Comparison of ENCODE assay signal across 7 cellular contexts in genomic region chr20:50987493-50988210, GRCh38. TPM values are rescaled to one million over a fixed set of nuclear protein-coding genes. Genes with fewer than 3 reads are reported as not detected.
DNase-seq lines count a peak whose midpoint lies in the region; TF ChIP-seq lines count a peak whose summit lies in the region.

No MANE protein-coding gene starts in this region.

- H3K4me1 ChIP-seq in Peyer's patch, result peaks cover 0 to 3% (median 0%) of the 10 kb centered on the region in 4 donors
- H3K4me1 ChIP-seq in fibroblast of lung (ENCODE audit: control insufficient read depth, extremely low read depth, insufficient read depth, low read length), result no peaks in the 10 kb centered on the region
- H3K4me1 ChIP-seq in neuronal stem cell (ENCODE audit: control insufficient read depth in 2 of 2, insufficient read depth in 1 of 2, low read depth in 1 of 2, low read length in 2 of 2), result peaks cover 0 to under 1% of the 10 kb centered on the region in 2 donors
- peaks cover 0 to 3% (median 1%) of the 10 kb centered on the region in 4 donors for H3K4me1 ChIP-seq in transverse colon

- H3K4me1 Mint-ChIP-seq in activated T-cell treated with anti-CD3 and anti-CD28 coated beads, Interleukin-2, amount 50 U/mL, for 24 hours (ENCODE audit: low read depth), result peaks cover 2% of the 10 kb centered on the region

- no peak overlapping the region for H3K4ac ChIP-seq in neuronal stem cell (ENCODE audit: low read length)

- TF ChIP-seq POLR2A in Peyer's patch (IDR thresholded peaks at IDR 0.05), result no peak
- TF ChIP-seq POLR2A in transverse colon (IDR thresholded peaks at IDR 0.05), result no peak

- H3K27ac ChIP-seq in Peyer's patch, result no peak overlapping the region
- H3K27ac ChIP-seq in fibroblast of lung (ENCODE audit: insufficient read depth, low read length), result no peak overlapping the region
- no peak overlapping the region for H3K27ac ChIP-seq in neuronal stem cell (replicated peaks; ENCODE audit: low read length)
- no peak overlapping the region for H3K27ac ChIP-seq in transverse colon

- TF ChIP-seq CTCF in GM12865 (IDR thresholded peaks at IDR 0.05; ENCODE audit: insufficient read depth, low read depth, low read length, missing control alignments) (peak; percentile 88), LNCAP (IDR thresholded peaks at IDR 0.05) (peak; percentile 84), Peyer's patch (IDR thresholded peaks at IDR 0.05) (peak; percentile 67 to 98 (median 92)), fibroblast of lung (conservative IDR thresholded peaks at IDR 0.05 in 1 of 2, IDR thresholded peaks at IDR 0.05 in 1 of 2; ENCODE audit: low read depth in 1 of 2, low read length in 2 of 2) (peak; percentile 88 to 89), transverse colon (IDR thresholded peaks at IDR 0.05) (peak; percentile 86 to 98 (median 89))

- TF ChIP-seq EP300 in transverse colon (IDR thresholded peaks at IDR 0.05; ENCODE audit: low read depth), result no peak

- intact Hi-C loops in transverse colon (cut with DNase I; ENCODE audit: low total_unique reads), result loop anchor here (2.0 kb wide), 1 partner anchor 319 kb away; no protein-coding TSS in a partner anchor

- H3K18ac ChIP-seq in neuronal stem cell (ENCODE audit: low read length), result no peak overlapping the region

- no peak overlapping the region for H3K27ac Mint-ChIP-seq in activated T-cell treated with anti-CD3 and anti-CD28 coated beads, Interleukin-2, amount 50 U/mL, for 24 hours

- no peak overlapping the region for H3K4me2 ChIP-seq in fibroblast of lung (ENCODE audit: extremely low read depth, insufficient read depth, low read length)
- no peak overlapping the region for H3K4me2 ChIP-seq in neuronal stem cell (ENCODE audit: insufficient read depth, low read length, poor library complexity, severe bottlenecking)

- no peak overlapping the region for H3K14ac ChIP-seq in neuronal stem cell (ENCODE audit: low read length)

- no peak overlapping the region for H4K8ac ChIP-seq in neuronal stem cell (ENCODE audit: low read depth, low read length)

- H3K36me3 ChIP-seq in Peyer's patch (no peaks in the 10 kb centered on the region), fibroblast of lung (ENCODE audit: control insufficient read depth, insufficient read depth, low read length) (no peaks in the 10 kb centered on the region), neuronal stem cell (replicated peaks in 1 of 2; ENCODE audit: control insufficient read depth in 2 of 2, insufficient read depth in 2 of 2, low read length in 2 of 2) (no peaks in the 10 kb centered on the region), transverse colon (no peaks in the 10 kb centered on the region)

- DNase-seq in GM12865 (ENCODE audit: low read depth), result peak; percentile 81
- peak in 2 of 3 donors; percentile 62 to 82 for DNase-seq in Peyer's patch
- DNase-seq in activated T-cell treated with anti-CD3 and anti-CD28 coated beads, Interleukin-2, amount 50 U/mL, for 24 hours, result peak; percentile 51
- DNase-seq in fibroblast of lung (ENCODE audit: low read depth in 2 of 2), result peak; percentile 77 to 89
- DNase-seq in neuronal stem cell (ENCODE audit: low spot score), result peak; percentile 88
- DNase-seq in transverse colon, result peak; percentile 69

- H2BK12ac ChIP-seq in neuronal stem cell (ENCODE audit: low read length), result no peak overlapping the region

- H3K23ac ChIP-seq in neuronal stem cell (ENCODE audit: low read depth, low read length, poor library complexity), result no peak overlapping the region

- no peak overlapping the region for H4K91ac ChIP-seq in neuronal stem cell (ENCODE audit: low read depth, low read length, poor library complexity)

- H2AFZ ChIP-seq in fibroblast of lung (ENCODE audit: low read length) (peak overlapping the region; percentile 7), neuronal stem cell (ENCODE audit: low read length) (peak overlapping the region; percentile 66)

- H2BK5ac ChIP-seq in neuronal stem cell (ENCODE audit: low read length), result no peak overlapping the region

- H3K27me3 ChIP-seq in Peyer's patch, result no peaks in the 10 kb centered on the region
- H3K27me3 ChIP-seq in fibroblast of lung (ENCODE audit: control insufficient read depth, insufficient read depth, low read length), result no peaks in the 10 kb centered on the region
- H3K27me3 ChIP-seq in neuronal stem cell (ENCODE audit: control insufficient read depth in 3 of 3, insufficient read depth in 3 of 3, low read depth in 1 of 3, low read length in 3 of 3), result no peaks in the 10 kb centered on the region
- peaks cover 27% of the 10 kb centered on the region for H3K27me3 ChIP-seq in transverse colon

- H2BK15ac ChIP-seq in neuronal stem cell (ENCODE audit: low read length), result no peak overlapping the region

- WGBS in neuronal stem cell (ENCODE audit: extremely low coverage in 2 of 2, insufficient read length in 2 of 2, insufficient replicate concordance in 1 of 2), 2 donors, result no CpG with 5 or more reads among the region's 13 CpGs
- WGBS in transverse colon (ENCODE audit: low coverage in 1 of 2), 2 donors, result 13% methylated on average over 13 of the region's 13 CpGs; no CpG with 5 or more reads in 1 of the 2 donors

- H2BK120ac ChIP-seq in neuronal stem cell (ENCODE audit: low read depth, low read length), result no peak overlapping the region

- no peaks in the 10 kb centered on the region for H3K36me3 Mint-ChIP-seq in activated T-cell treated with anti-CD3 and anti-CD28 coated beads, Interleukin-2, amount 50 U/mL, for 24 hours (ENCODE audit: low read depth)

- H3K79me1 ChIP-seq in neuronal stem cell (ENCODE audit: low read depth, low read length), result no peaks in the 10 kb centered on the region

- no peak overlapping the region for H3K4me3 ChIP-seq in GM12865 (ENCODE audit: low read depth, low read length)
- H3K4me3 ChIP-seq in Peyer's patch, result no peak overlapping the region
- H3K4me3 ChIP-seq in fibroblast of lung (replicated peaks in 1 of 4; ENCODE audit: control extremely low read depth in 1 of 4, insufficient read depth in 1 of 4, low read depth in 3 of 4, low read length in 4 of 4), result no peak overlapping the region
- no peak overlapping the region for H3K4me3 ChIP-seq in neuronal stem cell (ENCODE audit: low read length in 2 of 2)
- no peak overlapping the region for H3K4me3 ChIP-seq in transverse colon

- no peak overlapping the region for H2AK5ac ChIP-seq in neuronal stem cell (ENCODE audit: low read depth, low read length)

- no peaks in the 10 kb centered on the region for H3K79me2 ChIP-seq in fibroblast of lung (ENCODE audit: control insufficient read depth, insufficient read depth, low read length)

- H3K9me3 Mint-ChIP-seq in activated T-cell treated with anti-CD3 and anti-CD28 coated beads, Interleukin-2, amount 50 U/mL, for 24 hours, result no peaks in the 10 kb centered on the region

- in situ Hi-C loops in transverse colon (cut with MboI; ENCODE audit: low pct_ligation_motif_present in 1 of 4, low pct_unique_long_range_greater_than_20kb in 1 of 4, low sequenced_read_pairs in 3 of 4), result loop anchor here (5.0 to 25.0 kb wide), 5 partner anchors 320 to 650 kb away; no protein-coding TSS in a partner anchor

- H4K20me1 ChIP-seq in fibroblast of lung (ENCODE audit: control insufficient read depth, extremely low read depth, insufficient read depth, low read length), result no peaks in the 10 kb centered on the region

- no peaks in the 10 kb centered on the region for H3K9me3 ChIP-seq in Peyer's patch
- H3K9me3 ChIP-seq in fibroblast of lung (ENCODE audit: control insufficient read depth, insufficient read depth, low read depth, low read length), result no peaks in the 10 kb centered on the region
- no peaks in the 10 kb centered on the region for H3K9me3 ChIP-seq in neuronal stem cell (replicated peaks in 1 of 2; ENCODE audit: control insufficient read depth in 2 of 2, insufficient read depth in 1 of 2, low read depth in 1 of 2, low read length in 2 of 2)
- no peaks in the 10 kb centered on the region for H3K9me3 ChIP-seq in transverse colon

- no peak overlapping the region for H3K9ac ChIP-seq in fibroblast of lung (ENCODE audit: insufficient read depth, low read length)
- no peak overlapping the region for H3K9ac ChIP-seq in neuronal stem cell (ENCODE audit: low read depth, low read length, poor library complexity)

- peaks cover 42% of the 10 kb centered on the region for H3K27me3 Mint-ChIP-seq in activated T-cell treated with anti-CD3 and anti-CD28 coated beads, Interleukin-2, amount 50 U/mL, for 24 hours

- H3K4me3 Mint-ChIP-seq in activated T-cell treated with anti-CD3 and anti-CD28 coated beads, Interleukin-2, amount 50 U/mL, for 24 hours, result no peak overlapping the region

RNA-seq across cellular contexts. Expression of gene MOCS3, which starts 29.0 kb away (rescaled TPM):
- total RNA-seq in Peyer's patch (1 to 10 TPM; 3.3 to 4.6 (median 3.7) TPM), fibroblast of lung (9.2 and 10.1 TPM in 2 replicates), transverse colon (10 to 100 TPM in 1 of 4 donors, 1 to 10 TPM in 3; 3.7 to 10.7 (median 4.0) TPM)
- polyA plus RNA-seq in fibroblast of lung, result 3.7 and 4.5 TPM in 2 replicates
- 3.3 and 4.0 TPM in 2 replicates for polyA plus RNA-seq in fibroblast of lung (2012)
- polyA minus RNA-seq in fibroblast of lung (ENCODE audit: low replicate concordance), result 5.4 and 7.3 TPM in 2 replicates
- polyA plus RNA-seq in neuronal stem cell (2013, experiment 1 of 2), result 2.6 TPM
- polyA plus RNA-seq in neuronal stem cell (2013, experiment 2 of 2), result 2.5 TPM

RNA-seq across cellular contexts. Expression of gene DPM1, which starts 29.3 kb away (rescaled TPM):
- 10 to 100 TPM; 19.5 to 82.5 (median 24.8) TPM for total RNA-seq in Peyer's patch
- 53.2 and 60.9 TPM in 2 replicates for total RNA-seq in fibroblast of lung
- polyA plus RNA-seq in fibroblast of lung, result 89.1 and 103 TPM in 2 replicates
- 66.0 and 68.9 TPM in 2 replicates for polyA plus RNA-seq in fibroblast of lung (2012)
- polyA minus RNA-seq in fibroblast of lung (ENCODE audit: low replicate concordance), result 5.9 and 6.6 TPM in 2 replicates
- polyA plus RNA-seq in neuronal stem cell (2013, experiment 1 of 2), result 61.4 TPM
- polyA plus RNA-seq in neuronal stem cell (2013, experiment 2 of 2), result 64.6 TPM
- 10 to 100 TPM in 3 of 4 donors, 1 to 10 TPM in 1; 3.2 to 42.9 (median 38.4) TPM for total RNA-seq in transverse colon

RNA-seq across cellular contexts. Expression of gene KCNG1, which starts 35.3 kb away (rescaled TPM):
- total RNA-seq in Peyer's patch, result 10 to 100 TPM in 2 of 4 donors, 1 to 10 TPM in 1, not detected in 1; 3.7 to 33.9 (median 17.7) TPM
- total RNA-seq in fibroblast of lung, result 9.9 and 26.5 TPM in 2 replicates
- 0.73 and 1.8 TPM in 2 replicates for polyA plus RNA-seq in fibroblast of lung
- 0.76 and 3.2 TPM in 2 replicates for polyA plus RNA-seq in fibroblast of lung (2012)
- 1.1 and 2.6 TPM in 2 replicates for polyA minus RNA-seq in fibroblast of lung (ENCODE audit: low replicate concordance)
- polyA plus RNA-seq in neuronal stem cell (2013, experiment 1 of 2), result 8.5 TPM
- 8.4 TPM for polyA plus RNA-seq in neuronal stem cell (2013, experiment 2 of 2)
- total RNA-seq in transverse colon, result 10 to 100 TPM in 2 of 4 donors, 1 to 10 TPM in 2; 3.8 to 36.3 (median 8.9) TPM

RNA-seq across cellular contexts. Expression of gene ADNP, which starts 56.4 kb away (rescaled TPM):
- total RNA-seq in Peyer's patch (10 to 100 TPM; 51.8 to 64.3 (median 58.2) TPM), fibroblast of lung (32.1 and 40.0 TPM in 2 replicates), transverse colon (10 to 100 TPM; 34.8 to 65.7 (median 42.5) TPM)
- 25.7 and 29.4 TPM in 2 replicates for polyA plus RNA-seq in fibroblast of lung
- 33.8 and 34.1 TPM in 2 replicates for polyA plus RNA-seq in fibroblast of lung (2012)
- polyA minus RNA-seq in fibroblast of lung (ENCODE audit: low replicate concordance), result 35.2 and 46.4 TPM in 2 replicates
- polyA plus RNA-seq in neuronal stem cell (2013, experiment 1 of 2), result 96.1 TPM
- 95.9 TPM for polyA plus RNA-seq in neuronal stem cell (2013, experiment 2 of 2)
